In genomic region chr3:143095813-143096212, GRCh38 we compare ENCODE assay signal across 35 cellular contexts.
"Had no signal": no experiment of that assay in that cellular context is flagged by ENCODE, and none has a peak within 500 bp of the region (broad histone marks: within the 10 kb centered on the region; RNA-seq: fewer than 3 reads in every experiment).

No MANE protein-coding gene starts in this region.

- DNase-seq: Karpas-422, Kasumi-1, MG63, MM.1S, MV-4-11, NCI-H1048, NCI-H1092, NCI-H1092 treated with DMSO at 0.1 percent for 48 hours, NCI-H1105, NCI-H1105 treated with DMSO at 0.1 percent for 48 hours, NCI-H1417, NCI-H1417 treated with DMSO at 0.1 percent for 48 hours, NCI-H1436, NCI-H1436 treated with DMSO at 0.1 percent for 48 hours, NCI-H146, NCI-H1694, NCI-H1694 treated with DMSO at 0.1 percent for 48 hours, NCI-H187, NCI-H187 treated with DMSO at 0.1 percent for 48 hours, NCI-H1930, NCI-H2029, NCI-H2029 treated with DMSO at 0.1 percent for 48 hours, NCI-H2081, NCI-H2107, NCI-H2171, NCI-H2171 treated with DMSO at 0.1 percent for 48 hours, NCI-H2227 treated with DMSO at 0.1 percent for 48 hours, NCI-H226, NCI-H345, NCI-H446, NCI-H446 treated with DMSO at 0.1 percent for 48 hours, NCI-H510A, NCI-H510A treated with DMSO at 0.1 percent for 48 hours, NCI-H524, NCI-H524 treated with DMSO at 0.1 percent for 48 hours had no signal

- H3K4me3 ChIP-seq: MG63 had no signal

- H3K36me3 ChIP-seq: MG63 had no signal
